In the genomic region with DNA sequence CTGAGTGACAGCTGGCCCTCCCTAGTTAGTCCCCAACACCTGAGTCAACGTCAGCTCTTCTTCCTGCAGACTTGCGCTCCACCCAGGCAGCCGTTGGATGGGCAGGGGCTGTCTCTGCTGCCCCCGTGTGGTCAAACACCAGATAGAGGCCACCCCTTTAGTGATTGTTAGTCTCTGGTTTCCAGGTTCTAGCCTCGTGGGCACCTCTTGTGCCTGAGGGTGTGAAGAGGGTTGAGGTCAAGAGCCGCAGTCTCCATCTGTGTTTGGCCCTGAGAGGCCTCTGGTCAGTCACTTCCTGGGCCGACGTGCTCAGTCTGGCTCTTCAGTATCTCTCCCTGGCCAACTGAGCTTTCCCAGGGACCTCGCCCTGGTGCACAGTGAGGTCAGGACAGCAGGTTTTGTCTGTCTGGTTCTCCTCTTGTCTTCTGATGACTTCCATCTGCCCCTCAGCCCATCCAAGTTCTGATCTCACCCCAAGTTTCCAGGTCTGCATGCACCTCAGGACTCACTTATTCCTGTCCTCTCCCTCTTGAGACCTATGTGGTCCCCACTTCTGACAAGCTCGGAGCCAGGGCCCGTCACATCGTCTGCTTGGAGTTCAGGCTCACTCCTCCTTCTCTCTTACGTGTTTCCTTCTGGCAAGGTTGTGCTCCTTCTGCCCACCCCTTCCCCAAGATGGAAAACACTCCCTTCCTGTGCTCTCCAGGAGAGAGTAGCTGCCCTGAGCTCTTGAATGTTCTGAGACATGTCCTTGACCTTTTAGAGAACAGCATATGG, we compare ENCODE assay signal across 8 cellular contexts. TPM values are rescaled to one million over a fixed set of nuclear protein-coding genes. Genes with fewer than 3 reads are reported as not detected.
A peak's percentile ranks its signal among the peaks of the same experiment; 100 is the strongest.
DNase-seq lines count a peak whose midpoint lies in the region; ATAC-seq lines count a peak whose summit lies in the region.

No MANE protein-coding gene starts in this region.

- peak; percentile 57 for DNase-seq in A172 (ENCODE audit: low spot score)
- peak; percentile 43 for DNase-seq in NCI-H2227 treated with DMSO at 0.1 percent for 48 hours (lab: John Stamatoyannopoulos, UW)
- peak; percentile 32 to 52 for DNase-seq in activated CD4-positive, alpha-beta T cell treated with anti-CD3 and anti-CD28 coated beads, Interleukin-2, amount 50 U/mL, for 24 hours (ENCODE audit: low read depth in 1 of 2, low spot score in 1 of 2)
- DNase-seq in effector CD4-positive, alpha-beta T cell, result peak; percentile 45
- peak; percentile 39 for DNase-seq in mucosa of gallbladder (ENCODE audit: low spot score)
- peak; percentile 33 for DNase-seq in stimulated activated naive CD4-positive, alpha-beta T cell treated with Interleukin-2 at 50 U/mL for 16 hours (lab: John Stamatoyannopoulos, UW)

- ATAC-seq in GM18502 (IDR thresholded peaks at IDR 0.05; ENCODE audit: poor library complexity, unreplicated experiment), result peak; percentile 65
- ATAC-seq in GM21619 (IDR thresholded peaks at IDR 0.05; ENCODE audit: unreplicated experiment), result no peak

RNA-seq across cellular contexts. Expression of gene CD276, which starts 20.9 kb away (rescaled TPM):
- 121 and 158 TPM in 2 replicates for total RNA-seq in A172 (2014; rRNA removed; shearing (Covaris generic))
- total RNA-seq in mucosa of gallbladder, result 51.9 TPM

RNA-seq across cellular contexts. Expression of gene INSYN1, which starts 48.1 kb away (rescaled TPM):
- 1.0 and 1.5 TPM in 2 replicates for total RNA-seq in A172 (2014; rRNA removed; shearing (Covaris generic))
- 13.8 TPM for total RNA-seq in mucosa of gallbladder
